ENCODE assay signal across 18 cellular contexts in genomic region chr22:17864398-17865182, GRCh38.
DNase-seq lines count a peak whose midpoint lies in the region; TF ChIP-seq lines count a peak whose summit lies in the region.
"Had no signal": no experiment of that assay in that cellular context is flagged by ENCODE, and none has a peak within 500 bp of the region (broad histone marks: within the 10 kb centered on the region; RNA-seq: fewer than 3 reads in every experiment).

No MANE protein-coding gene starts in this region.

- CTCF ChIA-PET in HEK293 (lab: Yijun Ruan, JAX), result interaction anchor here (0.9 kb wide), 1 partner anchor 27 kb away, joined by 3 read pairs; no protein-coding TSS in a partner anchor

- H3K4me3 Mint-ChIP-seq in neural crest cell, result no peak overlapping the region
- H3K4me3 Mint-ChIP-seq: CD4-positive, CD25-positive, alpha-beta regulatory T cell had no signal

- POLR2A ChIA-PET in HEK293 (lab: Yijun Ruan, JAX), result no interaction called here

- no peaks in the 10 kb centered on the region for H3K9me3 ChIP-seq in HEK293 (ENCODE audit: control insufficient read depth, insufficient read depth, low read depth, low read length)
- no peaks in the 10 kb centered on the region for H3K9me3 ChIP-seq in stomach
- H3K9me3 ChIP-seq in sigmoid colon, result no peaks in the 10 kb centered on the region
- H3K9me3 ChIP-seq: BLaER1, SJSA1 had no signal

- peaks cover 5 to 57% of the 10 kb centered on the region in 2 experiments; a peak in 2 of 3 replicates for H3K36me3 ChIP-seq in HEK293 (ENCODE audit: control insufficient read depth in 2 of 2, insufficient read depth in 1 of 2, low read length in 2 of 2)
- H3K36me3 ChIP-seq in stomach, result peaks cover 26 to 78% (median 67%) of the 10 kb centered on the region in 4 donors
- H3K36me3 ChIP-seq in sigmoid colon, result peaks cover 0 to 60% (median 21%) of the 10 kb centered on the region in 4 donors

- no peak for DNase-seq in dorsolateral prefrontal cortex
- DNase-seq in neural crest cell (ENCODE audit: low read depth, low spot score), result no peak
- DNase-seq in substantia nigra (lab: John Stamatoyannopoulos, UW), result no peak
- DNase-seq in stomach, result no peak
- no peak for DNase-seq in NCI-H345 treated with DMSO at 0.1 percent for 48 hours (lab: John Stamatoyannopoulos, UW; ENCODE audit: unreplicated experiment)
- no peak for DNase-seq in sigmoid colon
- DNase-seq: CD4-positive, CD25-positive, alpha-beta regulatory T cell; DMS153; KBM-7; MV-4-11; NCI-H1105 treated with DMSO at 0.1 percent for 48 hours; NCI-H146; NCI-H2029 treated with DMSO at 0.1 percent for 48 hours; NCI-H526 treated with DMSO at 0.1 percent for 48 hours; PC-9 had no signal

- intact Hi-C loops in dorsolateral prefrontal cortex (cut with DNase I), result loop anchor here in 1 of 2 donors (5.0 kb wide), 1 partner anchor 48 kb away; no protein-coding TSS in a partner anchor
- intact Hi-C loops in stomach (cut with DNase I; ENCODE audit: low total_unique reads), result no loop called here
- intact Hi-C loops in sigmoid colon (cut with DNase I), result no loop called here

- H3K4me1 Mint-ChIP-seq in neural crest cell, result peaks cover 34% of the 10 kb centered on the region

- TF ChIP-seq EP300 in stomach (IDR thresholded peaks at IDR 0.05) (no peak), sigmoid colon (IDR thresholded peaks at IDR 0.05) (no peak)

- peaks cover 10% of the 10 kb centered on the region for H3K36me3 Mint-ChIP-seq in neural crest cell (ENCODE audit: low read depth)

- no peaks in the 10 kb centered on the region for H3K27me3 Mint-ChIP-seq in neural crest cell (ENCODE audit: low read depth)
- H3K27me3 Mint-ChIP-seq: CD4-positive, CD25-positive, alpha-beta regulatory T cell had no signal

- H3K27ac ChIP-seq in HEK293 (ENCODE audit: extremely low read depth, low read depth, low read length) (no peak overlapping the region), dorsolateral prefrontal cortex (peak overlapping the region in 58 of 59 donors; percentile 40 to 99 (median 97)), substantia nigra (ENCODE audit: low read depth, low read length, poor library complexity, severe bottlenecking) (peak overlapping the region; percentile 98), stomach (no peak overlapping the region), sigmoid colon (peak overlapping the region in 2 of 4 donors; percentile 64 to 72)
- H3K27ac ChIP-seq: BLaER1, PC-9, SJSA1 had no signal

- H3K9me3 Mint-ChIP-seq in neural crest cell, result no peaks in the 10 kb centered on the region
- H3K9me3 Mint-ChIP-seq: CD4-positive, CD25-positive, alpha-beta regulatory T cell had no signal

- TF ChIP-seq CTCF in HEK293 (tag by site-specific recombination; IDR thresholded peaks at IDR 0.05) (no peak), dorsolateral prefrontal cortex (IDR thresholded peaks at IDR 0.05 in 54 of 56, conservative IDR thresholded peaks at IDR 0.05 in 2 of 56; ENCODE audit: low read depth in 1 of 56, partially characterized antibody in 56 of 56) (no peak), neural crest cell (conservative IDR thresholded peaks at IDR 0.05) (no peak), stomach (IDR thresholded peaks at IDR 0.05) (no peak), sigmoid colon (IDR thresholded peaks at IDR 0.05) (no peak)

- 95 to 98% (median 97%) methylated on average over 17 to 27 of the region's 27 CpGs for WGBS in stomach, 5 donors
- WGBS in sigmoid colon, 2 donors, result 96 to 97% methylated on average over 27 of the region's 27 CpGs

- no peak overlapping the region for H3K4me3 ChIP-seq in HEK293 (ENCODE audit: low read depth, low read length)
- peak overlapping the region in 28 of 59 donors; percentile 28 to 65 (median 50) for H3K4me3 ChIP-seq in dorsolateral prefrontal cortex
- no peak overlapping the region for H3K4me3 ChIP-seq in stomach
- H3K4me3 ChIP-seq in sigmoid colon, result no peak overlapping the region
- H3K4me3 ChIP-seq: BLaER1, PC-9, SJSA1 had no signal

- H3K27me3 ChIP-seq in dorsolateral prefrontal cortex, result no peaks in the 10 kb centered on the region
- H3K27me3 ChIP-seq in stomach, result no peaks in the 10 kb centered on the region
- no peaks in the 10 kb centered on the region for H3K27me3 ChIP-seq in sigmoid colon
- H3K27me3 ChIP-seq: BLaER1, SJSA1 had no signal

- H3K27ac Mint-ChIP-seq in neural crest cell (ENCODE audit: unreplicated experiment), result peak overlapping the region; percentile 90

- H3K4me1 ChIP-seq in HEK293 (ENCODE audit: control insufficient read depth, insufficient read depth, low read length), result 0 out of 2 replicates have a peak, but pooled peaks cover 3% of the 10 kb centered on the region
- H3K4me1 ChIP-seq in stomach, result peaks cover 0 to 17% (median 9%) of the 10 kb centered on the region in 4 donors
- peaks cover 0 to 41% (median 31%) of the 10 kb centered on the region in 4 donors for H3K4me1 ChIP-seq in sigmoid colon
- H3K4me1 ChIP-seq: SJSA1 had no signal

- TF ChIP-seq POLR2A in stomach (IDR thresholded peaks at IDR 0.05) (no peak), sigmoid colon (IDR thresholded peaks at IDR 0.05) (no peak)

TF ChIP-seq in HEK293, 187 proteins besides CTCF, POLR2A, EP300 and RAD21:
- TF ChIP-seq ZNF112 (tag by site-specific recombination; IDR thresholded peaks at IDR 0.05), result no peak
- TF ChIP-seq ZNF324 (tag by site-specific recombination; IDR thresholded peaks at IDR 0.05), result no peak
- TF ChIP-seq PBX3 (CRISPR knock-in tag; IDR thresholded peaks at IDR 0.05), result no peak
- peak; percentile 50; the same call in 1 of the 2 replicates for TF ChIP-seq ZNF394 (tag by site-specific recombination; IDR thresholded peaks at IDR 0.05; ENCODE audit: borderline replicate concordance)
- peak; percentile 20; the same call in 1 of the 2 replicates for TF ChIP-seq ZNF555 (tag by site-specific recombination; conservative IDR thresholded peaks at IDR 0.05)
- TF ChIP-seq WT1 (tag by site-specific recombination; IDR thresholded peaks at IDR 0.05), result no peak
- TF ChIP-seq ZNF518A (tag by site-specific recombination; conservative IDR thresholded peaks at IDR 0.05; ENCODE audit: low read depth), result peak; percentile 54; the same call in 1 of the 2 replicates
- TF ChIP-seq SCRT2 (tag by site-specific recombination; IDR thresholded peaks at IDR 0.05), result peak; percentile 32; the same call in 1 of the 2 replicates
- 0 out of 2 replicates have a peak, but pooled peaks have one; percentile 11 for TF ChIP-seq ZNF623 (tag by site-specific recombination; IDR thresholded peaks at IDR 0.05)
- TF ChIP-seq ZNF426 (tag by site-specific recombination; IDR thresholded peaks at IDR 0.05), result peak; percentile 31

Comparison
In these comparisons a context has a peak if more than half of its experiments do, and no peak if none do; other contexts are left out.
1. H3K27ac ChIP-seq: peak in dorsolateral prefrontal cortex (58 of 59) and substantia nigra (single experiment); none in HEK293 (single experiment) and stomach (0 of 5).